2 cellular contexts compared by ENCODE assay signal in genomic region chr5:179033004-179033580, GRCh38.
TF ChIP-seq lines count a peak whose summit lies in the region.

No MANE protein-coding gene starts in this region.

TF ChIP-seq in HEK293, 187 proteins besides CTCF, POLR2A, EP300 and RAD21:
- peak; percentile 99 for TF ChIP-seq SETDB1 (IDR thresholded peaks at IDR 0.05; ENCODE audit: insufficient read length, low read length)
- no peak for TF ChIP-seq ZNF169 (tag by site-specific recombination; IDR thresholded peaks at IDR 0.05)
- peak; percentile 96; the same call in 1 of the 2 replicates for TF ChIP-seq TRIM28 (IDR thresholded peaks at IDR 0.05; ENCODE audit: borderline replicate concordance, low read length)
- no peak for TF ChIP-seq GLIS1 (tag by site-specific recombination; IDR thresholded peaks at IDR 0.05)

TF ChIP-seq in K562, 482 proteins besides CTCF, POLR2A, EP300 and RAD21:
- TF ChIP-seq ZNF75A (CRISPR knock-in tag; IDR thresholded peaks at IDR 0.05) (peak; percentile 71; the same call in 1 of the 2 replicates), CREB5 (CRISPR knock-in tag; IDR thresholded peaks at IDR 0.05) (no peak)
